In the genomic region with DNA sequence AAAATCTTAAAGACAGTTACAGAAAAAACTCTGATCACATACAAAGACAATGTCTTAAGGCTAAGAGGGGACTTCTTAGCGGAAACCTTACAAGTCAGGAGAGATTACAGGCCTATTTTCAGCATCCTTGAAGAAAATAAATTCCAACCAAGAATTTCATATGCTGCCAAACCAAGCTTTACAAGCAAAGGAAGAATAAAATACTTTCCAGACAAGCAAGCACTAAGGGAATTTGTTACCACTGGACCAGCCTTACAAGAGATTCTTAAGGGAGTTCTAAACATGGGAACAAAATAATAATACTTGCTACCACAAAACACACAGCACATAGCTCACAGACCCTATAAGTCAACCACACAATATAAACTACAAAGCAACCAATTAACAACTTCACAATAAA, we compare ENCODE assay signal across 33 cellular contexts.
"Had no signal": no experiment of that assay in that cellular context is flagged by ENCODE, and none has a peak within 500 bp of the region (broad histone marks: within the 10 kb centered on the region; RNA-seq: fewer than 3 reads in every experiment).

No MANE protein-coding gene starts in this region.

- H3K36me3 ChIP-seq: adrenal gland, brain microvascular endothelial cell, breast epithelium had no signal

- DNase-seq: activated B cell treated with CpG ODN at 0.5 μM for 24 hours; activated CD4-positive, alpha-beta memory T cell treated with anti-CD3 and anti-CD28 coated beads for 36 hours; activated CD4-positive, alpha-beta T cell treated with anti-CD3 and anti-CD28 coated beads for 4 hours; activated CD4-positive, alpha-beta T cell treated with anti-CD3 and anti-CD28 coated beads, Interleukin-2, amount 10 ng/mL, durations not matched to agents 24 days and 14 days; activated CD4-positive, alpha-beta T cell treated with anti-CD3 and anti-CD28 coated beads, Interleukin-2, amount 50 U/mL, for 1 hour; activated CD4-positive, alpha-beta T cell treated with anti-CD3 and anti-CD28 coated beads, Interleukin-2, amount 50 U/mL, for 4 hours; activated CD4-positive, CD25-positive, alpha-beta regulatory T cell treated with anti-CD3 and anti-CD28 coated beads, Interleukin-2, amount 50 U/mL, for 72 hours; activated CD8-positive, alpha-beta memory T cell treated with anti-CD3 and anti-CD28 coated beads, Interleukin-2, amount 50 U/mL, for 4 hours; activated CD8-positive, alpha-beta T cell treated with anti-CD3 and anti-CD28 coated beads for 36 hours; activated effector memory CD4-positive, alpha-beta T cell treated with anti-CD3 and anti-CD28 coated beads, Interleukin-2, amount 50 U/mL, for 16 hours; activated gamma-delta T cell treated with Interleukin-2 at 50 U/mL for 16 hours; activated naive CD4-positive, alpha-beta T cell; activated naive CD4-positive, alpha-beta T cell treated with anti-CD3 and anti-CD28 coated beads for 36 hours; activated naive CD4-positive, alpha-beta T cell treated with anti-CD3 and anti-CD28 coated beads, Interleukin-2, amount 50 U/mL, for 16 hours; activated naive CD8-positive, alpha-beta T cell treated with anti-CD3 and anti-CD28 coated beads for 36 hours; activated T-cell treated with anti-CD3 and anti-CD28 coated beads for 4 hours; activated T-cell treated with anti-CD3 and anti-CD28 coated beads, Interleukin-2, amount 50 U/mL, for 1 hour; activated T-cell treated with anti-CD3 and anti-CD28 coated beads, Interleukin-2, amount 50 U/mL, for 4 hours; activated T-cell treated with anti-CD3 and anti-CD28 coated beads, Interleukin-2, amount 50 U/mL, for 72 hours; adrenal gland; amniotic stem cell; aorta; body of pancreas; brain microvascular endothelial cell; central memory CD4-positive, alpha-beta T cell; T-helper 2 cell; T-helper 9 cell had no signal

- H3K9me3 ChIP-seq: adrenal gland had no signal

- ATAC-seq: activated CD8-positive, alpha-beta T cell treated with anti-CD3 and anti-CD28 coated beads for 36 hours; activated naive CD4-positive, alpha-beta T cell treated with anti-CD3 and anti-CD28 coated beads, Interleukin-2, amount 50 U/mL, for 72 hours; activated T-cell treated with anti-CD3 and anti-CD28 coated beads, Interleukin-2, amount 50 U/mL, for 4 hours; activated T-cell treated with anti-CD3 and anti-CD28 coated beads, Interleukin-2, amount 50 U/mL, for 72 hours; activated T-helper 17 cell treated with anti-CD3 and anti-CD28 coated beads, Interleukin-2, amount 50 U/mL, for 72 hours; body of pancreas had no signal

- H3K4me3 ChIP-seq: adrenal gland, body of pancreas, breast epithelium had no signal

- FAIRE-seq: astrocyte, TTC549 had no signal

- H3K27ac ChIP-seq: adrenal gland, body of pancreas, brain microvascular endothelial cell, breast epithelium, VCaP had no signal

- H3K4me1 ChIP-seq: adrenal gland, body of pancreas, breast epithelium had no signal

- H3K27me3 ChIP-seq: adrenal gland, body of pancreas, brain microvascular endothelial cell, breast epithelium had no signal
